Comparison of ENCODE assay signal across 16 cellular contexts in genomic region chr1:38166461-38166860, GRCh38.
A peak's percentile ranks its signal among the peaks of the same experiment; 100 is the strongest.
DNase-seq lines count a peak whose midpoint lies in the region; ATAC-seq and TF ChIP-seq lines count a peak whose summit lies in the region.
"Had no signal": no experiment of that assay in that cellular context is flagged by ENCODE, and none has a peak within 500 bp of the region (broad histone marks: within the 10 kb centered on the region; RNA-seq: fewer than 3 reads in every experiment).

No MANE protein-coding gene starts in this region.

- H3K9me3 Mint-ChIP-seq in activated naive CD8-positive, alpha-beta T cell treated with anti-CD3 and anti-CD28 coated beads for 36 hours: no peaks in the 10 kb centered on the region
- H3K9me3 Mint-ChIP-seq in activated naive CD8-positive, alpha-beta T cell treated with anti-CD3 and anti-CD28 coated beads, Interleukin-2, amount 50 U/mL, for 24 hours: no peaks in the 10 kb centered on the region
- H3K9me3 Mint-ChIP-seq: CD8-positive, alpha-beta T cell; GM23338 had no signal

- no peaks in the 10 kb centered on the region for H3K9me2 ChIP-seq in hepatocyte (replicated peaks; ENCODE audit: insufficient read depth)

- H3K4me1 ChIP-seq in IMR-90 (ENCODE audit: control insufficient read depth, insufficient read depth, low read length) (no peaks in the 10 kb centered on the region), mesendoderm (ENCODE audit: control insufficient read depth, low read depth, low read length) (no peaks in the 10 kb centered on the region), hepatocyte (ENCODE audit: insufficient read depth) (no peaks in the 10 kb centered on the region)

- peak overlapping the region; percentile 14 for H3K27ac Mint-ChIP-seq in activated naive CD8-positive, alpha-beta T cell treated with anti-CD3 and anti-CD28 coated beads for 36 hours
- H3K27ac Mint-ChIP-seq in activated naive CD8-positive, alpha-beta T cell treated with anti-CD3 and anti-CD28 coated beads, Interleukin-2, amount 50 U/mL, for 24 hours: no peak overlapping the region
- H3K27ac Mint-ChIP-seq: B cell; CD8-positive, alpha-beta T cell; GM23338 had no signal

- ATAC-seq in activated naive CD8-positive, alpha-beta T cell treated with anti-CD3 and anti-CD28 coated beads, Interleukin-2, amount 50 U/mL, for 24 hours: no peak
- no peak for ATAC-seq in IMR-90 (ENCODE audit: low read depth)
- ATAC-seq: CD8-positive, alpha-beta T cell; GM23338 had no signal

- no peak for TF ChIP-seq CTCF in IMR-90 (conservative IDR thresholded peaks at IDR 0.05; ENCODE audit: low read depth, low read length)
- no peak for TF ChIP-seq CTCF in WERI-Rb-1 (IDR thresholded peaks at IDR 0.05; ENCODE audit: low read depth, low read length)
- no peak for TF ChIP-seq CTCF in hepatocyte (IDR thresholded peaks at IDR 0.05; ENCODE audit: poor library complexity)

- CTCF ChIA-PET in IMR-90 (lab: Yijun Ruan, JAX): no interaction called here

- no peak overlapping the region for H3K9ac ChIP-seq in IMR-90 (ENCODE audit: low read depth, low read length)
- H3K9ac ChIP-seq in mesendoderm (ENCODE audit: low read length): no peak overlapping the region
- H3K9ac ChIP-seq: BLaER1 treated with 17β-estradiol and CSF1 and Interleukin-3, amounts not matched to agents 10 nM and 100 nM had no signal

- no peak overlapping the region for H3K4me2 ChIP-seq in IMR-90 (ENCODE audit: low read depth, low read length)
- H3K4me2 ChIP-seq in mesendoderm (ENCODE audit: low read length): no peak overlapping the region
- no peak overlapping the region for H3K4me2 ChIP-seq in hepatocyte
- H3K4me2 ChIP-seq: BLaER1 treated with 17β-estradiol and CSF1 and Interleukin-3, amounts not matched to agents 10 nM and 100 nM; GM23338 had no signal

- H2AK5ac ChIP-seq in IMR-90 (ENCODE audit: low read depth, low read length) (no peak overlapping the region), mesendoderm (ENCODE audit: low read length) (no peak overlapping the region)

- H4K5ac ChIP-seq in IMR-90 (ENCODE audit: low read depth, low read length): no peak overlapping the region
- H4K5ac ChIP-seq in mesendoderm (ENCODE audit: low read length): no peak overlapping the region

- H2AFZ ChIP-seq in IMR-90 (replicated peaks; ENCODE audit: low read length, poor library complexity) (no peak overlapping the region), hepatocyte (no peak overlapping the region)
- H2AFZ ChIP-seq: GM23338 had no signal

- TF ChIP-seq RAD21 in IMR-90 (IDR thresholded peaks at IDR 0.05; ENCODE audit: low read length): no peak

- dilution Hi-C loops in IMR-90 (cut with HindIII; ENCODE audit: low sequenced_read_pairs, unreplicated experiment): no loop called here

- H3K36me3 ChIP-seq in IMR-90 (ENCODE audit: control insufficient read depth, insufficient read depth, low read length) (no peaks in the 10 kb centered on the region), WERI-Rb-1 (no peaks in the 10 kb centered on the region), mesendoderm (ENCODE audit: control insufficient read depth, insufficient read depth, low read length) (no peaks in the 10 kb centered on the region), hepatocyte (replicated peaks; ENCODE audit: insufficient read depth, low read depth) (no peaks in the 10 kb centered on the region)
- H3K36me3 ChIP-seq: BLaER1 treated with 17β-estradiol and CSF1 and Interleukin-3, amounts not matched to agents 10 nM and 100 nM had no signal

- WGBS in IMR-90 (ENCODE audit: extremely low coverage in 2 of 2, insufficient read length in 1 of 2), 2 experiments: no CpG with 5 or more reads among the region's 4 CpGs
- WGBS in mesendoderm (ENCODE audit: extremely low coverage, insufficient coverage, low lambda C conversion rate): no CpG with 5 or more reads among the region's 4 CpGs
- WGBS in hepatocyte (ENCODE audit: low lambda C conversion rate, missing lambda C conversion rate): 84% methylated on average over 4 of the region's 4 CpGs

- no peak overlapping the region for H3K23ac ChIP-seq in IMR-90 (ENCODE audit: low read depth, low read length)
- H3K23ac ChIP-seq in mesendoderm (ENCODE audit: low read length): no peak overlapping the region

- H3K27ac ChIP-seq in IMR-90 (ENCODE audit: insufficient read depth, low read length): no peak overlapping the region
- H3K27ac ChIP-seq in WERI-Rb-1: no peak overlapping the region
- no peak overlapping the region for H3K27ac ChIP-seq in mesendoderm (ENCODE audit: low read depth, low read length)
- no peak overlapping the region for H3K27ac ChIP-seq in hepatocyte
- H3K27ac ChIP-seq: BLaER1 treated with 17β-estradiol and CSF1 and Interleukin-3, amounts not matched to agents 10 nM and 100 nM; HL-60 had no signal

- H2BK20ac ChIP-seq in IMR-90 (ENCODE audit: low read depth, low read length): no peak overlapping the region

- no peak overlapping the region for H3K14ac ChIP-seq in IMR-90 (replicated peaks; ENCODE audit: low read depth, low read length)

- no peaks in the 10 kb centered on the region for H3K36me3 Mint-ChIP-seq in activated naive CD8-positive, alpha-beta T cell treated with anti-CD3 and anti-CD28 coated beads for 36 hours
- no peaks in the 10 kb centered on the region for H3K36me3 Mint-ChIP-seq in activated naive CD8-positive, alpha-beta T cell treated with anti-CD3 and anti-CD28 coated beads, Interleukin-2, amount 50 U/mL, for 24 hours (ENCODE audit: low read depth)
- H3K36me3 Mint-ChIP-seq: CD8-positive, alpha-beta T cell had no signal

- intact Hi-C loops in IMR-90 (cut with micrococcal nuclease): no loop called here

- no peak for DNase-seq in activated naive CD8-positive, alpha-beta T cell treated with anti-CD3 and anti-CD28 coated beads for 36 hours
- DNase-seq in activated naive CD8-positive, alpha-beta T cell treated with anti-CD3 and anti-CD28 coated beads, Interleukin-2, amount 50 U/mL, for 24 hours: no peak
- DNase-seq in IMR-90 (no peak), WERI-Rb-1 (peak; percentile 22), mesendoderm (peak; percentile 13), DMS79 treated with DMSO at 0.1 percent for 48 hours (lab: John Stamatoyannopoulos, UW) (no peak), hepatocyte (ENCODE audit: low spot score) (no peak), SKM-1 treated with dmso at 0.1 percent for 144 hours (lab: John Stamatoyannopoulos, UW; ENCODE audit: unreplicated experiment) (no peak)
- DNase-seq: CD8-positive, alpha-beta T cell; COR-L47; GF-D8; HCEC 1CT had no signal

- no peak overlapping the region for H4K91ac ChIP-seq in IMR-90 (ENCODE audit: insufficient read depth, low read depth, low read length)

- H3K9me3 ChIP-seq in IMR-90 (ENCODE audit: control insufficient read depth, insufficient read depth, low read length) (no peaks in the 10 kb centered on the region), WERI-Rb-1 (ENCODE audit: severe bottlenecking) (no peaks in the 10 kb centered on the region), hepatocyte (ENCODE audit: low read depth) (no peaks in the 10 kb centered on the region)

- H2AK9ac ChIP-seq in IMR-90 (replicated peaks; ENCODE audit: low read depth, low read length, poor library complexity): peak overlapping the region; percentile 28

- H4K20me1 ChIP-seq in IMR-90 (ENCODE audit: insufficient read depth, low read length) (no peaks in the 10 kb centered on the region), hepatocyte (ENCODE audit: insufficient read depth, poor library complexity, severe bottlenecking) (no peaks in the 10 kb centered on the region)
- H4K20me1 ChIP-seq: BLaER1 treated with 17β-estradiol and CSF1 and Interleukin-3, amounts not matched to agents 10 nM and 100 nM had no signal

- H3K9me1 ChIP-seq in IMR-90 (ENCODE audit: insufficient read depth, low read length): no peaks in the 10 kb centered on the region

- H3K79me2 ChIP-seq in mesendoderm (ENCODE audit: control insufficient read depth, insufficient read depth, low read length) (no peaks in the 10 kb centered on the region), hepatocyte (no peaks in the 10 kb centered on the region)

- H3K4ac ChIP-seq in IMR-90 (ENCODE audit: low read depth, low read length): no peak overlapping the region
- H3K4ac ChIP-seq in mesendoderm (ENCODE audit: low read depth, low read length): no peak overlapping the region

- H3K27me3 ChIP-seq in IMR-90 (ENCODE audit: control insufficient read depth, insufficient read depth, low read length) (no peaks in the 10 kb centered on the region), WERI-Rb-1 (ENCODE audit: insufficient read depth, low read depth, severe bottlenecking) (no peaks in the 10 kb centered on the region), mesendoderm (ENCODE audit: insufficient read depth, low read length, poor library complexity) (no peaks in the 10 kb centered on the region), hepatocyte (peaks cover 6% of the 10 kb centered on the region)
- H3K27me3 ChIP-seq: BLaER1 treated with 17β-estradiol and CSF1 and Interleukin-3, amounts not matched to agents 10 nM and 100 nM had no signal

- no peaks in the 10 kb centered on the region for H3K4me1 Mint-ChIP-seq in activated naive CD8-positive, alpha-beta T cell treated with anti-CD3 and anti-CD28 coated beads for 36 hours
- H3K4me1 Mint-ChIP-seq in activated naive CD8-positive, alpha-beta T cell treated with anti-CD3 and anti-CD28 coated beads, Interleukin-2, amount 50 U/mL, for 24 hours: no peaks in the 10 kb centered on the region
- H3K4me1 Mint-ChIP-seq: B cell, GM23338 had no signal

- H2BK120ac ChIP-seq in IMR-90 (ENCODE audit: low read depth, low read length) (no peak overlapping the region), mesendoderm (ENCODE audit: low read depth, low read length) (no peak overlapping the region)

- H3K79me1 ChIP-seq in IMR-90 (ENCODE audit: low read depth in 1 of 2, low read length in 2 of 2): no peaks in the 10 kb centered on the region
- H3K79me1 ChIP-seq in mesendoderm (ENCODE audit: low read length): no peaks in the 10 kb centered on the region

- no peak overlapping the region for H3K18ac ChIP-seq in IMR-90 (ENCODE audit: low read depth, low read length)
- H3K18ac ChIP-seq in mesendoderm (ENCODE audit: low read length): no peak overlapping the region

- POLR2A ChIA-PET in IMR-90 (lab: Charles Lee; ENCODE audit: unreplicated experiment): no interaction called here

- H3K4me3 ChIP-seq in IMR-90 (ENCODE audit: insufficient read depth, low read depth, low read length): no peak overlapping the region
- H3K4me3 ChIP-seq in WERI-Rb-1 (ENCODE audit: low read depth, low read length): no peak overlapping the region
- H3K4me3 ChIP-seq in mesendoderm (ENCODE audit: low read length): no peak overlapping the region
- no peak overlapping the region for H3K4me3 ChIP-seq in hepatocyte
- H3K4me3 ChIP-seq: BLaER1 treated with 17β-estradiol and CSF1 and Interleukin-3, amounts not matched to agents 10 nM and 100 nM; GM23338 had no signal

- H3K27me3 Mint-ChIP-seq in activated naive CD8-positive, alpha-beta T cell treated with anti-CD3 and anti-CD28 coated beads for 36 hours: peaks cover 15% of the 10 kb centered on the region
- H3K27me3 Mint-ChIP-seq in activated naive CD8-positive, alpha-beta T cell treated with anti-CD3 and anti-CD28 coated beads, Interleukin-2, amount 50 U/mL, for 24 hours: peaks cover 14% of the 10 kb centered on the region

- in situ Hi-C loops in IMR-90 (cut with MboI; ENCODE audit: low sequenced_read_pairs): no loop called here

- H2BK15ac ChIP-seq in IMR-90 (ENCODE audit: low read depth, low read length) (no peak overlapping the region), mesendoderm (replicated peaks; ENCODE audit: low read depth) (no peak overlapping the region)

- H3K56ac ChIP-seq in IMR-90 (ENCODE audit: extremely low read depth, insufficient read depth, low read length): no peak overlapping the region
- no peak overlapping the region for H3K56ac ChIP-seq in mesendoderm (ENCODE audit: low read length)

- no TSS peak for BruUV-seq in IMR-90 (replicated peaks; lab: Mats Ljungman, UMichigan)

- no peak overlapping the region for H3K4me3 Mint-ChIP-seq in activated naive CD8-positive, alpha-beta T cell treated with anti-CD3 and anti-CD28 coated beads for 36 hours
- no peak overlapping the region for H3K4me3 Mint-ChIP-seq in activated naive CD8-positive, alpha-beta T cell treated with anti-CD3 and anti-CD28 coated beads, Interleukin-2, amount 50 U/mL, for 24 hours
- H3K4me3 Mint-ChIP-seq: B cell; CD8-positive, alpha-beta T cell; GM23338 had no signal

- TF ChIP-seq POLR2A in IMR-90 (IDR thresholded peaks at IDR 0.05; ENCODE audit: low read depth, low read length): no peak

- H4K8ac ChIP-seq in IMR-90 (ENCODE audit: low read depth in 2 of 2, low read length in 2 of 2): no peak overlapping the region
- H4K8ac ChIP-seq in mesendoderm (ENCODE audit: low read depth, low read length): no peak overlapping the region

- H2BK5ac ChIP-seq in IMR-90 (ENCODE audit: low read depth, low read length, poor library complexity, severe bottlenecking) (no peak overlapping the region), mesendoderm (ENCODE audit: low read length) (no peak overlapping the region)

Comparison
In these comparisons a context has a peak if more than half of its experiments do, and no peak if none do; other contexts are left out.
1. DNase-seq: peak in WERI-Rb-1 (single experiment) and mesendoderm (single experiment); none in activated naive CD8-positive, alpha-beta T cell treated with anti-CD3 and anti-CD28 coated beads for 36 hours (single experiment), activated naive CD8-positive, alpha-beta T cell treated with anti-CD3 and anti-CD28 coated beads, Interleukin-2, amount 50 U/mL, for 24 hours (single experiment), IMR-90 (single experiment), DMS79 treated with DMSO at 0.1 percent for 48 hours (single experiment), hepatocyte (single experiment) and SKM-1 treated with dmso at 0.1 percent for 144 hours (single experiment).